Comparison of ENCODE assay signal across 22 cellular contexts in the genomic region with DNA sequence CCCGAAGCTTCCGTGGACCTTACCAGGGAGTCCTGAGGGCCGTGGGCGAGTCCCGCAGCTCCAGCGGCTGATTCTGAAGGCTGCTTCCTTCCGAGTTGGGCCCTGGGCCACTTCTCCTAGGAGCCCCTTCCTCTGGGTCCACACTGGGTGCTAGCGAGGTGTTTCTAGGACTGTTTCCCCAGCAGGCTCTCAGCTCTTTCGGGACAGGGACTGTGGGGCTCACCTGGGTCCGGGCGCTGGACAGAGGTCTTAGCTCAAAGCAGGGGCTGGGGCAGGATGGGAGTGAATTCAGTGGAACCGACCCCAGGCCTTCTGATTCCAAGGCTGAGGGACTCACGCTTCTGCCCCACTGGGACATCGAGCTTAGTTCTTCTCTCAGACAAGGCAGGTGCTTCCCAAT. TPM values are rescaled to one million over a fixed set of nuclear protein-coding genes. Genes with fewer than 3 reads are reported as not detected.
DNase-seq lines count a peak whose midpoint lies in the region; TF ChIP-seq lines count a peak whose summit lies in the region.
"Had no signal": no experiment of that assay in that cellular context is flagged by ENCODE, and none has a peak within 500 bp of the region (broad histone marks: within the 10 kb centered on the region; RNA-seq: fewer than 3 reads in every experiment).

No MANE protein-coding gene starts in this region.

- H3K4ac ChIP-seq in neuronal stem cell (ENCODE audit: low read length): no peak overlapping the region

- no peak overlapping the region for H3K14ac ChIP-seq in neuronal stem cell (ENCODE audit: low read length)

- TF ChIP-seq CTCF in AG04450 (IDR thresholded peaks at IDR 0.05; ENCODE audit: low read depth, low read length) (no peak), chondrocyte (IDR thresholded peaks at IDR 0.05) (no peak)

- no peak overlapping the region for H3K4me3 Mint-ChIP-seq in chondrocyte (ENCODE audit: unreplicated experiment)
- H3K4me3 Mint-ChIP-seq: CD8-positive, alpha-beta T cell; stimulated activated naive CD8-positive, alpha-beta T cell treated with anti-CD3 and anti-CD28 coated beads, Interleukin-15, Interleukin-2, amounts not matched to agents 100 ng/mL and 50 ng/mL, for 24 hours had no signal

- CTCF ChIA-PET in AG04450 (lab: Charles Lee): interaction anchor here (0.6 to 1.2 kb wide), 2 partner anchors 9 to 277 kb away, joined by 3 to 4 read pairs; no protein-coding TSS in a partner anchor

- no peak overlapping the region for H3K4me3 ChIP-seq in AG04450 (ENCODE audit: low read depth, low read length)
- no peak overlapping the region for H3K4me3 ChIP-seq in BLaER1
- H3K4me3 ChIP-seq in neuronal stem cell (ENCODE audit: low read length in 2 of 2): no peak overlapping the region
- H3K4me3 ChIP-seq: left lung, psoas muscle, tibial nerve had no signal

- H3K27ac Mint-ChIP-seq in chondrocyte (ENCODE audit: unreplicated experiment): no peak overlapping the region
- H3K27ac Mint-ChIP-seq: CD8-positive, alpha-beta T cell; stimulated activated naive CD8-positive, alpha-beta T cell treated with anti-CD3 and anti-CD28 coated beads, Interleukin-15, Interleukin-2, amounts not matched to agents 100 ng/mL and 50 ng/mL, for 24 hours had no signal

- no peak overlapping the region for H2AK5ac ChIP-seq in neuronal stem cell (ENCODE audit: low read depth, low read length)

- H3K9ac ChIP-seq in BLaER1: 0 out of 2 replicates have a peak overlapping the region, but pooled peaks have one; percentile 61
- H3K9ac ChIP-seq in neuronal stem cell (ENCODE audit: low read depth, low read length, poor library complexity): no peak overlapping the region
- H3K9ac ChIP-seq: KMS-11 had no signal

- no peak for DNase-seq in AG04450 (ENCODE audit: low read depth, low spot score)
- peak; percentile 68 for DNase-seq in chondrocyte (ENCODE audit: low spot score)
- no peak for DNase-seq in neuronal stem cell (ENCODE audit: low spot score)
- no peak for DNase-seq in GM19240 (ENCODE audit: insufficient read length, low spot score)
- DNase-seq in stimulated activated naive CD4-positive, alpha-beta T cell treated with Interleukin-2 at 50 U/mL for 16 hours (lab: John Stamatoyannopoulos, UW): no peak
- no peak for DNase-seq in NCI-H1694 (lab: John Stamatoyannopoulos, UW)
- no peak for DNase-seq in DMS 273 treated with DMSO at 0.1 percent for 48 hours (lab: John Stamatoyannopoulos, UW)
- DNase-seq: activated CD4-positive, CD25-positive, alpha-beta regulatory T cell treated with anti-CD3 and anti-CD28 coated beads, Interleukin-2, amount 50 U/mL, for 72 hours; activated gamma-delta T cell treated with Interleukin-2 at 50 U/mL for 16 hours; amygdala; caudate nucleus; GDM1; left lung; NCI-H187; psoas muscle; small intestine; stimulated activated CD4-positive, alpha-beta T cell treated with anti-CD3 and anti-CD28 coated beads, Interleukin-4, amount 100 ng/mL, for 1 hour had no signal

- H2BK15ac ChIP-seq in neuronal stem cell (ENCODE audit: low read length): no peak overlapping the region

- H3K4me1 Mint-ChIP-seq in chondrocyte (ENCODE audit: low read depth): no peaks in the 10 kb centered on the region

- H4K91ac ChIP-seq in neuronal stem cell (ENCODE audit: low read depth, low read length, poor library complexity): no peak overlapping the region

- H4K20me1 ChIP-seq in BLaER1: no peaks in the 10 kb centered on the region

- H3K27ac ChIP-seq in AG04450 (ENCODE audit: low read depth, low read length) (peak overlapping the region; percentile 11), BLaER1 (peak overlapping the region; percentile 66; the same call in 1 of the 2 replicates), neuronal stem cell (replicated peaks; ENCODE audit: low read length) (no peak overlapping the region)
- H3K27ac ChIP-seq: KMS-11, left lung, psoas muscle, tibial nerve had no signal

- H3K9me3 ChIP-seq in AG04450 (ENCODE audit: control insufficient read depth, insufficient read depth, low read length): no peaks in the 10 kb centered on the region; the same call in 1 of the 2 replicates
- H3K9me3 ChIP-seq in BLaER1: no peaks in the 10 kb centered on the region
- H3K9me3 ChIP-seq in neuronal stem cell (replicated peaks in 1 of 2; ENCODE audit: control insufficient read depth in 2 of 2, insufficient read depth in 1 of 2, low read depth in 1 of 2, low read length in 2 of 2): no peaks in the 10 kb centered on the region
- H3K9me3 ChIP-seq: left lung, psoas muscle had no signal

- H3K18ac ChIP-seq in neuronal stem cell (ENCODE audit: low read length): peak overlapping the region; percentile 55

- H3K27me3 Mint-ChIP-seq in chondrocyte (ENCODE audit: low read depth): no peaks in the 10 kb centered on the region
- H3K27me3 Mint-ChIP-seq: stimulated activated naive CD8-positive, alpha-beta T cell treated with anti-CD3 and anti-CD28 coated beads, Interleukin-15, Interleukin-2, amounts not matched to agents 100 ng/mL and 50 ng/mL, for 24 hours had no signal

- POLR2A ChIA-PET in AG04450 (lab: Yijun Ruan, JAX): no interaction called here

- peaks cover 6% of the 10 kb centered on the region; the same call in 1 of the 2 replicates for H3K36me3 ChIP-seq in BLaER1
- no peaks in the 10 kb centered on the region for H3K36me3 ChIP-seq in neuronal stem cell (replicated peaks in 1 of 2; ENCODE audit: control insufficient read depth in 2 of 2, insufficient read depth in 2 of 2, low read length in 2 of 2)

- H3K79me1 ChIP-seq in neuronal stem cell (ENCODE audit: low read depth, low read length): no peaks in the 10 kb centered on the region

- no peak overlapping the region for H4K8ac ChIP-seq in neuronal stem cell (ENCODE audit: low read depth, low read length)

- no peak overlapping the region for H3K23ac ChIP-seq in neuronal stem cell (ENCODE audit: low read depth, low read length, poor library complexity)

- H2BK12ac ChIP-seq in neuronal stem cell (ENCODE audit: low read length): no peak overlapping the region

- WGBS in neuronal stem cell (ENCODE audit: extremely low coverage in 2 of 2, insufficient read length in 2 of 2, insufficient replicate concordance in 1 of 2), 2 donors: no CpG with 5 or more reads among the region's 14 CpGs

- no peak overlapping the region for H2BK120ac ChIP-seq in neuronal stem cell (ENCODE audit: low read depth, low read length)

- H3K27me3 ChIP-seq in AG04450 (ENCODE audit: control insufficient read depth, insufficient read depth, low read length): no peaks in the 10 kb centered on the region
- H3K27me3 ChIP-seq in BLaER1: no peaks in the 10 kb centered on the region
- H3K27me3 ChIP-seq in neuronal stem cell (ENCODE audit: control insufficient read depth in 3 of 3, insufficient read depth in 3 of 3, low read depth in 1 of 3, low read length in 3 of 3): no peaks in the 10 kb centered on the region
- H3K27me3 ChIP-seq: tibial nerve had no signal

- H3K4me2 ChIP-seq in BLaER1 (peak overlapping the region; percentile 85), neuronal stem cell (ENCODE audit: insufficient read depth, low read length, poor library complexity, severe bottlenecking) (no peak overlapping the region)
- H3K4me2 ChIP-seq: KMS-11 had no signal

- no peaks in the 10 kb centered on the region for H3K36me3 Mint-ChIP-seq in chondrocyte (ENCODE audit: low read depth)
- H3K36me3 Mint-ChIP-seq: CD8-positive, alpha-beta T cell had no signal

- H3K9me3 Mint-ChIP-seq in chondrocyte (ENCODE audit: low read depth): no peaks in the 10 kb centered on the region
- H3K9me3 Mint-ChIP-seq: CD8-positive, alpha-beta T cell; stimulated activated naive CD8-positive, alpha-beta T cell treated with anti-CD3 and anti-CD28 coated beads, Interleukin-15, Interleukin-2, amounts not matched to agents 100 ng/mL and 50 ng/mL, for 24 hours had no signal

- peaks cover 46% of the 10 kb centered on the region for H3K4me1 ChIP-seq in BLaER1
- peaks cover 0 to 4% of the 10 kb centered on the region in 2 donors for H3K4me1 ChIP-seq in neuronal stem cell (ENCODE audit: control insufficient read depth in 2 of 2, insufficient read depth in 1 of 2, low read depth in 1 of 2, low read length in 2 of 2)
- H3K4me1 ChIP-seq: left lung, psoas muscle, tibial nerve had no signal

- H2AFZ ChIP-seq in neuronal stem cell (ENCODE audit: low read length): no peak overlapping the region

- no peak overlapping the region for H2BK5ac ChIP-seq in neuronal stem cell (ENCODE audit: low read length)

RNA-seq across cellular contexts. Expression of a gene that starts 29.3 kb away (rescaled TPM):
- 109 and 128 TPM in 2 replicates for polyA plus RNA-seq in AG04450 (2011; rRNA removed)
- 141 and 196 TPM in 2 replicates for polyA minus RNA-seq in AG04450 (2011; rRNA and poly(A)+ RNA removed)
- total RNA-seq in chondrocyte: 126 to 132 TPM (median 129 TPM) in 3 replicates
- polyA plus RNA-seq in neuronal stem cell (2013, experiment 1 of 2): 224 TPM
- 229 TPM for polyA plus RNA-seq in neuronal stem cell (2013, experiment 2 of 2)
